ENCODE assay signal across 13 cellular contexts in genomic region chr9:93129691-93130500, GRCh38. TPM values are rescaled to one million over a fixed set of nuclear protein-coding genes. Genes with fewer than 3 reads are reported as not detected.
A peak's percentile ranks its signal among the peaks of the same experiment; 100 is the strongest.
DNase-seq lines count a peak whose midpoint lies in the region; ATAC-seq, FAIRE-seq and TF ChIP-seq lines count a peak whose summit lies in the region.
"Had no signal": no experiment of that assay in that cellular context is flagged by ENCODE, and none has a peak within 500 bp of the region (broad histone marks: within the 10 kb centered on the region; RNA-seq: fewer than 3 reads in every experiment).

No MANE protein-coding gene starts in this region.

- H3K4me1 ChIP-seq in H1 (replicated peaks in 1 of 4; ENCODE audit: control insufficient read depth in 3 of 4, insufficient read depth in 4 of 4, low read length in 3 of 4) (peaks cover 0 to 40% (median 26%) of the 10 kb centered on the region in 4 experiments; a peak in 6 of 7 replicates), neuronal stem cell (ENCODE audit: control insufficient read depth in 2 of 2, insufficient read depth in 1 of 2, low read depth in 1 of 2, low read length in 2 of 2) (peaks cover 28 to 29% of the 10 kb centered on the region in 2 donors), upper lobe of left lung (peaks cover 77 to 85% (median 78%) of the 10 kb centered on the region in 4 donors)

- POLR2A ChIA-PET in H1 (lab: Charles Lee; ENCODE audit: partially characterized antibody), result interaction anchor here (0.7 to 1.5 kb wide), 2 partner anchors 10 kb away, joined by 3 to 4 read pairs; no protein-coding TSS in a partner anchor

- H3K18ac ChIP-seq in H1 (ENCODE audit: extremely low read depth, low read length) (no peak overlapping the region), neuronal stem cell (ENCODE audit: low read length) (no peak overlapping the region)

- no peak overlapping the region for H2BK20ac ChIP-seq in H1 (ENCODE audit: low read length)

- TF ChIP-seq EP300 in H1 (IDR thresholded peaks at IDR 0.05; ENCODE audit: borderline replicate concordance in 1 of 2, low read depth in 2 of 2, low read length in 2 of 2) (no peak), upper lobe of left lung (IDR thresholded peaks at IDR 0.05) (no peak)

- no peak overlapping the region for H3K27ac ChIP-seq in H1 (ENCODE audit: low read depth, low read length)
- H3K27ac ChIP-seq in neuronal stem cell (replicated peaks; ENCODE audit: low read length), result no peak overlapping the region
- H3K27ac ChIP-seq in upper lobe of left lung, result peak overlapping the region; percentile 93 to 99 (median 98)

- no peak overlapping the region for H3K4me3 ChIP-seq in H1 (ENCODE audit: extremely low read depth in 1 of 4, insufficient read depth in 2 of 4, low read depth in 3 of 4, low read length in 4 of 4)
- no peak overlapping the region for H3K4me3 ChIP-seq in neuronal stem cell (ENCODE audit: low read length in 2 of 2)
- H3K4me3 ChIP-seq in upper lobe of left lung, result no peak overlapping the region

- H2BK12ac ChIP-seq in H1 (ENCODE audit: low read depth, low read length), result no peak overlapping the region
- H2BK12ac ChIP-seq in neuronal stem cell (ENCODE audit: low read length), result no peak overlapping the region

- peak overlapping the region; percentile 47 for H4K91ac ChIP-seq in H1 (replicated peaks; ENCODE audit: insufficient read length, low read length)
- no peak overlapping the region for H4K91ac ChIP-seq in neuronal stem cell (ENCODE audit: low read depth, low read length, poor library complexity)

- no peak overlapping the region for H2AK5ac ChIP-seq in H1 (ENCODE audit: low read depth, low read length)
- peak overlapping the region; percentile 47 for H2AK5ac ChIP-seq in neuronal stem cell (ENCODE audit: low read depth, low read length)

- peaks cover 0 to under 1% (median 0%) of the 10 kb centered on the region in 4 experiments; a peak in 1 of 8 replicates for H3K36me3 ChIP-seq in H1 (ENCODE audit: control insufficient read depth in 2 of 4, insufficient read depth in 4 of 4, low read length in 3 of 4)
- peaks cover 2 to 6% of the 10 kb centered on the region in 2 donors for H3K36me3 ChIP-seq in neuronal stem cell (replicated peaks in 1 of 2; ENCODE audit: control insufficient read depth in 2 of 2, insufficient read depth in 2 of 2, low read length in 2 of 2)
- H3K36me3 ChIP-seq in upper lobe of left lung, result peaks cover 0 to 14% (median 6%) of the 10 kb centered on the region in 4 donors

- no peak overlapping the region for H3K56ac ChIP-seq in H1 (replicated peaks; ENCODE audit: insufficient read length, low read depth, low read length)

- FAIRE-seq in H1 (lab: Jason Lieb, UNC), result no peak

- H3K9me3 ChIP-seq in H1 (ENCODE audit: insufficient read depth in 2 of 2, low read depth in 1 of 2, low read length in 1 of 2) (no peaks in the 10 kb centered on the region), neuronal stem cell (replicated peaks in 1 of 2; ENCODE audit: control insufficient read depth in 2 of 2, insufficient read depth in 1 of 2, low read depth in 1 of 2, low read length in 2 of 2) (no peaks in the 10 kb centered on the region), upper lobe of left lung (no peaks in the 10 kb centered on the region)
- H3K9me3 ChIP-seq: SK-N-SH had no signal

- peak; percentile 42 for ATAC-seq in Right ventricle myocardium inferior
- no peak for ATAC-seq in upper lobe of left lung (ENCODE audit: low FRiP score in 2 of 2)
- ATAC-seq: activated naive CD4-positive, alpha-beta T cell treated with anti-CD3 and anti-CD28 coated beads, Interleukin-2, amount 50 U/mL, for 72 hours had no signal

- in situ Hi-C loops in GM13977 (cut with MboI; ENCODE audit: low pct_unique_long_range_greater_than_20kb, low sequenced_read_pairs, unreplicated experiment), result no loop called here

- H3K4me2 ChIP-seq in H1 (ENCODE audit: insufficient read depth in 1 of 2, low read depth in 2 of 2, low read length in 2 of 2), result no peak overlapping the region
- H3K4me2 ChIP-seq in neuronal stem cell (ENCODE audit: insufficient read depth, low read length, poor library complexity, severe bottlenecking), result no peak overlapping the region
- H3K4me2 ChIP-seq: SK-N-SH had no signal

- H2BK5ac ChIP-seq in H1 (ENCODE audit: low read depth, low read length) (no peak overlapping the region), neuronal stem cell (ENCODE audit: low read length) (no peak overlapping the region)

- H4K8ac ChIP-seq in H1 (ENCODE audit: extremely low read depth, insufficient read depth, low read length) (0 out of 2 replicates have a peak overlapping the region, but pooled peaks have one; percentile 37), neuronal stem cell (ENCODE audit: low read depth, low read length) (no peak overlapping the region)

- peaks cover 12% of the 10 kb centered on the region for H3K79me1 ChIP-seq in H1 (ENCODE audit: low read depth, low read length)
- H3K79me1 ChIP-seq in neuronal stem cell (ENCODE audit: low read depth, low read length), result peaks cover 12% of the 10 kb centered on the region

- DNase-seq in Right ventricle myocardium inferior (ENCODE audit: missing footprints) (peak; percentile 76), cardiac septum (ENCODE audit: low spot score) (no peak), H1 (ENCODE audit: low read depth in 1 of 2, low spot score in 2 of 2) (no peak), neuronal stem cell (ENCODE audit: low spot score) (no peak), upper lobe of left lung (no peak), GM13977 (ENCODE audit: low spot score) (no peak), HuH-7 (ENCODE audit: low spot score) (no peak), posterior vena cava (ENCODE audit: low spot score) (no peak)
- DNase-seq: NCI-H1436, NCI-H82, SK-N-SH had no signal

- intact Hi-C loops in Right ventricle myocardium inferior (cut with DNase I), result loop anchor here (5.0 kb wide), 1 partner anchor 33 kb away; the partner anchor contains the start of gene CARD19
- intact Hi-C loops in cardiac septum (cut with DNase I), result loop anchor here (5.0 to 10.0 kb wide), 3 partner anchors 33 to 445 kb away; partner anchors contain the start of genes CARD19, FAM120A, FAM120AOS and PHF2
- intact Hi-C loops in posterior vena cava (cut with DNase I), result no loop called here

- H4K5ac ChIP-seq in H1 (ENCODE audit: insufficient read length, low read depth, low read length), result no peak overlapping the region

- no peak overlapping the region for H3K23ac ChIP-seq in H1 (ENCODE audit: insufficient read length)
- H3K23ac ChIP-seq in neuronal stem cell (ENCODE audit: low read depth, low read length, poor library complexity), result no peak overlapping the region

- peaks cover 0 to 12% of the 10 kb centered on the region in 2 experiments for H4K20me1 ChIP-seq in H1 (replicated peaks in 1 of 2; ENCODE audit: control insufficient read depth in 1 of 2, insufficient read depth in 2 of 2, low read length in 2 of 2)

- no peak overlapping the region for H3K9ac ChIP-seq in H1 (replicated peaks in 1 of 4; ENCODE audit: extremely low read depth in 1 of 4, low read depth in 3 of 4, low read length in 3 of 4)
- peak overlapping the region; percentile 6 for H3K9ac ChIP-seq in neuronal stem cell (ENCODE audit: low read depth, low read length, poor library complexity)
- H3K9ac ChIP-seq: SK-N-SH had no signal

- H2BK120ac ChIP-seq in H1 (replicated peaks; ENCODE audit: low read depth, low read length) (no peak overlapping the region), neuronal stem cell (ENCODE audit: low read depth, low read length) (no peak overlapping the region)

- WGBS in H1 (ENCODE audit: extremely low coverage in 1 of 2, insufficient coverage in 1 of 2, insufficient read length in 1 of 2, insufficient replicate concordance in 2 of 2, low coverage in 1 of 2, low lambda C conversion rate in 2 of 2, missing lambda C conversion rate in 1 of 2), 2 experiments, result 91% methylated on average over 11 of the region's 11 CpGs; no CpG with 5 or more reads in 1 of the 2 experiments
- no CpG with 5 or more reads among the region's 11 CpGs for WGBS in neuronal stem cell (ENCODE audit: extremely low coverage in 2 of 2, insufficient read length in 2 of 2, insufficient replicate concordance in 1 of 2), 2 donors
- 72 to 94% methylated on average over 4 to 9 of the region's 11 CpGs for WGBS in upper lobe of left lung, 2 donors

- no peak for TF ChIP-seq RAD21 in H1 (IDR thresholded peaks at IDR 0.05 in 1 of 2, conservative IDR thresholded peaks at IDR 0.05 in 1 of 2; ENCODE audit: low read depth in 2 of 2, low read length in 2 of 2)

- peaks cover 0 to 11% of the 10 kb centered on the region in 2 experiments; a peak in 1 of 4 replicates for H3K79me2 ChIP-seq in H1 (ENCODE audit: control insufficient read depth in 1 of 2, insufficient read depth in 2 of 2, low read length in 2 of 2)

- H3K23me2 ChIP-seq in H1 (ENCODE audit: low read depth, low read length), result peaks cover 17% of the 10 kb centered on the region; the same call in 1 of the 2 replicates

- no peak overlapping the region for H2BK15ac ChIP-seq in H1 (ENCODE audit: low read length)
- H2BK15ac ChIP-seq in neuronal stem cell (ENCODE audit: low read length), result no peak overlapping the region

- CTCF ChIA-PET in H1 (lab: Charles Lee; ENCODE audit: partially characterized antibody), result interaction anchor here (0.6 to 3.5 kb wide), 16 partner anchors 10 to 175 kb away, joined by 3 to 17 read pairs (median 4); no protein-coding TSS in a partner anchor

- TF ChIP-seq POLR2A in H1 (IDR thresholded peaks at IDR 0.05; ENCODE audit: control extremely low read depth in 1 of 2, low read depth in 2 of 2, low read length in 2 of 2) (no peak), upper lobe of left lung (IDR thresholded peaks at IDR 0.05) (no peak)

- H3K14ac ChIP-seq in H1 (ENCODE audit: insufficient read length), result no peak overlapping the region
- no peak overlapping the region for H3K14ac ChIP-seq in neuronal stem cell (ENCODE audit: low read length)

- H3K4ac ChIP-seq in H1 (replicated peaks; ENCODE audit: insufficient read length, low read depth, low read length) (no peak overlapping the region), neuronal stem cell (ENCODE audit: low read length) (no peak overlapping the region)

- H2AFZ ChIP-seq in H1 (ENCODE audit: low read length), result no peak overlapping the region
- no peak overlapping the region for H2AFZ ChIP-seq in neuronal stem cell (ENCODE audit: low read length)

- H3K27me3 ChIP-seq in H1 (replicated peaks in 1 of 4; ENCODE audit: control insufficient read depth in 3 of 4, extremely low read depth in 1 of 4, insufficient read depth in 3 of 4, low read length in 3 of 4), result peaks cover 0 to 4% (median 4%) of the 10 kb centered on the region in 4 experiments; a peak in 4 of 7 replicates
- peaks cover 0 to 4% (median 3%) of the 10 kb centered on the region in 3 experiments for H3K27me3 ChIP-seq in neuronal stem cell (ENCODE audit: control insufficient read depth in 3 of 3, insufficient read depth in 3 of 3, low read depth in 1 of 3, low read length in 3 of 3)
- H3K27me3 ChIP-seq in upper lobe of left lung, result no peaks in the 10 kb centered on the region

- no peak for TF ChIP-seq CTCF in H1 (IDR thresholded peaks at IDR 0.05; ENCODE audit: control extremely low read depth in 1 of 3, insufficient read depth in 1 of 3, low read depth in 1 of 3, low read length in 3 of 3)
- no peak for TF ChIP-seq CTCF in upper lobe of left lung (IDR thresholded peaks at IDR 0.05)
- TF ChIP-seq CTCF in GM13977 (IDR thresholded peaks at IDR 0.05; ENCODE audit: extremely low read depth, insufficient read depth, missing control alignments), result no peak

RNA-seq across cellular contexts. Expression of gene NINJ1, which starts 4.2 kb away (rescaled TPM):
- total RNA-seq in Right ventricle myocardium inferior (55.5 TPM), cardiac septum (46.4 TPM), upper lobe of left lung (10 to 100 TPM; 35.6 to 83.9 (median 56.8) TPM), posterior vena cava (10 to 100 TPM; 30.6 to 39.5 TPM)
- 28.2 TPM in 2 replicates for total RNA-seq in H1 (2021; fragmentation: NEBNext Ultra II Directional; extraction: Animal tissue kit (Norgen Biotek cat#: 25700))
- polyA plus RNA-seq in H1 (2011; rRNA removed), result 65.6 and 88.0 TPM in 2 replicates
- polyA plus RNA-seq in H1 (2011; cell fraction: cytosol; rRNA removed), result 45.5 TPM
- 45.0 TPM for polyA plus RNA-seq in H1 (2011; cell fraction: nucleus; rRNA removed)
- 32.2 to 46.6 TPM (median 40.1 TPM) in 4 replicates for polyA plus RNA-seq in H1 (2012, experiment 1 of 2)
- 36.1 TPM for polyA plus RNA-seq in H1 (2012, experiment 2 of 2)
- 32.5 TPM for polyA plus RNA-seq in H1 (2013, experiment 1 of 2)
- polyA plus RNA-seq in H1 (2013, experiment 2 of 2), result 34.8 TPM
- polyA minus RNA-seq in H1 (2011; rRNA and poly(A)+ RNA removed), result 13.6 and 14.1 TPM in 2 replicates
- polyA minus RNA-seq in H1 (2011; cell fraction: cytosol; rRNA and poly(A)+ RNA removed), result 17.8 TPM
- 19.2 TPM for polyA minus RNA-seq in H1 (2011; cell fraction: nucleus; rRNA and poly(A)+ RNA removed)
- polyA plus RNA-seq in neuronal stem cell (2013, experiment 1 of 2), result 36.0 TPM
- polyA plus RNA-seq in neuronal stem cell (2013, experiment 2 of 2), result 35.7 TPM

RNA-seq across cellular contexts. Expression of gene CARD19, which starts 33.9 kb away (rescaled TPM):
- 27.1 TPM for total RNA-seq in Right ventricle myocardium inferior
- 45.1 TPM for total RNA-seq in cardiac septum
- 21.2 and 27.7 TPM in 2 replicates for total RNA-seq in H1 (2021; fragmentation: NEBNext Ultra II Directional; extraction: Animal tissue kit (Norgen Biotek cat#: 25700))
- polyA plus RNA-seq in H1 (2011; rRNA removed), result 112 and 144 TPM in 2 replicates
- 66.2 TPM for polyA plus RNA-seq in H1 (2011; cell fraction: cytosol; rRNA removed)
- polyA plus RNA-seq in H1 (2011; cell fraction: nucleus; rRNA removed), result 57.8 TPM
- 13.4 to 28.1 TPM (median 26.0 TPM) in 4 replicates for polyA plus RNA-seq in H1 (2012, experiment 1 of 2)
- 36.2 TPM for polyA plus RNA-seq in H1 (2012, experiment 2 of 2)
- polyA plus RNA-seq in H1 (2013, experiment 1 of 2), result 30.6 TPM
- 30.0 TPM for polyA plus RNA-seq in H1 (2013, experiment 2 of 2)
- 11.7 and 13.5 TPM in 2 replicates for polyA minus RNA-seq in H1 (2011; rRNA and poly(A)+ RNA removed)
- 12.4 TPM for polyA minus RNA-seq in H1 (2011; cell fraction: cytosol; rRNA and poly(A)+ RNA removed)
- polyA minus RNA-seq in H1 (2011; cell fraction: nucleus; rRNA and poly(A)+ RNA removed), result 10.4 TPM
- polyA plus RNA-seq in neuronal stem cell (2013, experiment 1 of 2), result 23.2 TPM
- 20.4 TPM for polyA plus RNA-seq in neuronal stem cell (2013, experiment 2 of 2)
- 10 to 100 TPM; 34.7 to 92.3 (median 41.7) TPM for total RNA-seq in upper lobe of left lung
- total RNA-seq in posterior vena cava, result 10 to 100 TPM; 40.8 to 43.0 TPM

RNA-seq across cellular contexts. Expression of gene WNK2, which starts 54.0 kb away (rescaled TPM):
- total RNA-seq in Right ventricle myocardium inferior, result 200 TPM
- total RNA-seq in cardiac septum, result 123 TPM
- 87.2 and 89.2 TPM in 2 replicates for total RNA-seq in H1 (2021; fragmentation: NEBNext Ultra II Directional; extraction: Animal tissue kit (Norgen Biotek cat#: 25700))
- 12.0 and 20.6 TPM in 2 replicates for polyA plus RNA-seq in H1 (2011; rRNA removed)
- polyA plus RNA-seq in H1 (2011; cell fraction: cytosol; rRNA removed), result 11.5 TPM
- 51.7 TPM for polyA plus RNA-seq in H1 (2011; cell fraction: nucleus; rRNA removed)
- 69.6 to 91.7 TPM (median 76.7 TPM) in 4 replicates for polyA plus RNA-seq in H1 (2012, experiment 1 of 2)
- polyA plus RNA-seq in H1 (2012, experiment 2 of 2), result 42.2 TPM
- polyA plus RNA-seq in H1 (2013, experiment 1 of 2), result 48.8 TPM
- 43.7 TPM for polyA plus RNA-seq in H1 (2013, experiment 2 of 2)
- 22.2 and 25.3 TPM in 2 replicates for polyA minus RNA-seq in H1 (2011; rRNA and poly(A)+ RNA removed)
- 43.6 TPM for polyA minus RNA-seq in H1 (2011; cell fraction: cytosol; rRNA and poly(A)+ RNA removed)
- polyA minus RNA-seq in H1 (2011; cell fraction: nucleus; rRNA and poly(A)+ RNA removed), result 37.6 TPM
- 22.1 TPM for polyA plus RNA-seq in neuronal stem cell (2013, experiment 1 of 2)
- 22.8 TPM for polyA plus RNA-seq in neuronal stem cell (2013, experiment 2 of 2)
- 10 to 100 TPM in 3 of 6 donors, 1 to 10 TPM in 3; 1.1 to 11.5 (median 7.3) TPM for total RNA-seq in upper lobe of left lung
- 10 to 100 TPM; 34.8 to 39.5 TPM for total RNA-seq in posterior vena cava
- polyA plus RNA-seq: AG04450 had no signal

Comparison
In these comparisons a context has a peak if more than half of its experiments do, and no peak if none do; other contexts are left out.
1. H3K27ac ChIP-seq: peak in upper lobe of left lung (4 of 4); none in H1 (single experiment) and neuronal stem cell (single experiment).
2. intact Hi-C loops: an anchor here in Right ventricle myocardium inferior (5.0 kb wide) and cardiac septum (5.0 to 10.0 kb wide); none called in posterior vena cava.